9 cellular contexts compared by ENCODE assay signal in the genomic region with DNA sequence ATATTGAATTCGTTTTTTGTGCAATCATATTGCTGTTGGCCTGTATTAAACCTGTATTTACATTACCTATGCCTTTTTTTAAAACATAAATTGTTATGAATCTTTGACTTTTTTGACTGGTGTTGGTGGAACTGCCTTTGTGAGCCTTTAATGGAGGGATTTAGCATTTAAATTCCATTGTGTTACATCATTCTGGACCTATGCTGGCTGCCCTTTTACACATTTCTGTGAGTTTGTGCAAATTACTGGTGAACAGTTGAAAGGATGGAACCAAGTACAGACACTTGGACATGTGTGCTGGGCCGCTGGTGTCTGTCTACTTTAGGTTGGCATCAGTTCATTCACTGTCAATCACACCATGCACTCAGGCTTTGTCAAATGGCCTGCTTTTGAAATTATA. TPM values are rescaled to one million over a fixed set of nuclear protein-coding genes. Genes with fewer than 3 reads are reported as not detected.
DNase-seq lines count a peak whose midpoint lies in the region; ATAC-seq, FAIRE-seq and TF ChIP-seq lines count a peak whose summit lies in the region.
"Had no signal": no experiment of that assay in that cellular context is flagged by ENCODE, and none has a peak within 500 bp of the region (broad histone marks: within the 10 kb centered on the region; RNA-seq: fewer than 3 reads in every experiment).

No MANE protein-coding gene starts in this region.

- peak overlapping the region; percentile 48; the same call in 1 of the 2 replicates for H3K9ac ChIP-seq in HepG2 (ENCODE audit: insufficient read depth, low read depth, low read length)

- H3K9me3 Mint-ChIP-seq in T-helper 1 cell treated with Interleukin-12 subunit alpha and Interleukin-12 subunit beta and Interleukin-4 antibody, amounts not matched to agents 30 μg/mL and 1 μg/mL, for 36 hours = no peaks in the 10 kb centered on the region

- in situ Hi-C loops in HepG2 (cut with HindIII; ENCODE audit: extremely low pct_ligation_motif_present, low pct_unique_long_range_greater_than_20kb) = loop anchor here (25.0 kb wide), 1 partner anchor 641 kb away; a partner anchor contains a TSS

- H2AFZ ChIP-seq in HepG2 (ENCODE audit: low read length) = no peak overlapping the region

- H3K27me3 ChIP-seq in HepG2 (ENCODE audit: control insufficient read depth in 1 of 2, insufficient read depth in 2 of 2, low read length in 2 of 2) = no peaks in the 10 kb centered on the region

- WGBS in HepG2 (ENCODE audit: low lambda C conversion rate) = 59% methylated on average over 2 of the region's 2 CpGs

- no peaks in the 10 kb centered on the region for H3K9me3 ChIP-seq in HepG2 (ENCODE audit: low read length)

- TF ChIP-seq EP300 in HepG2 (IDR thresholded peaks at IDR 0.05; ENCODE audit: low read depth in 2 of 2, low read length in 2 of 2) = no peak
- TF ChIP-seq EP300 in HepG2 (CRISPR knock-in tag; IDR thresholded peaks at IDR 0.05; ENCODE audit: borderline replicate concordance) = no peak

- 0 out of 2 replicates have a peak, but pooled peaks cover 5% of the 10 kb centered on the region for H4K20me1 ChIP-seq in HepG2 (ENCODE audit: insufficient read depth, low read length)

- no TSS peak for BruUV-seq in HepG2 (replicated peaks; lab: Mats Ljungman, UMichigan)

- H3K27ac Mint-ChIP-seq in T-helper 1 cell treated with Interleukin-12 subunit alpha and Interleukin-12 subunit beta and Interleukin-4 antibody, amounts not matched to agents 30 μg/mL and 1 μg/mL, for 36 hours = no peak overlapping the region

- TF ChIP-seq CTCF in HepG2 (CRISPR knock-in tag; IDR thresholded peaks at IDR 0.05) = no peak

- peak overlapping the region; percentile 14 to 56 (median 18); a peak in 5 of 6 replicates for H3K4me3 ChIP-seq in HepG2 (replicated peaks in 1 of 3; ENCODE audit: insufficient read depth in 1 of 3, low read depth in 2 of 3, low read length in 3 of 3)

- peaks cover 5% of the 10 kb centered on the region for H3K27me3 Mint-ChIP-seq in T-helper 1 cell treated with Interleukin-12 subunit alpha and Interleukin-12 subunit beta and Interleukin-4 antibody, amounts not matched to agents 30 μg/mL and 1 μg/mL, for 36 hours (ENCODE audit: low read depth)

- DNase-seq in T-helper 1 cell (no peak), astrocyte of the hippocampus (ENCODE audit: low read depth, low spot score) (peak; percentile 41), HepG2 (ENCODE audit: low spot score) (no peak), substantia nigra (lab: John Stamatoyannopoulos, UW) (no peak), SIG-M5 (lab: John Stamatoyannopoulos, UW) (no peak), kidney tubule cell (ENCODE audit: low spot score) (no peak)
- no peak for DNase-seq in activated effector memory CD4-positive, alpha-beta T cell treated with anti-CD3 and anti-CD28 coated beads, Interleukin-2, amount 50 U/mL, for 16 hours
- DNase-seq: 8988T had no signal

- no peak for TF ChIP-seq POLR2A in HepG2 (IDR thresholded peaks at IDR 0.05; ENCODE audit: insufficient read depth in 1 of 2, low read depth in 2 of 2, low read length in 2 of 2)

- CTCF ChIA-PET in HepG2 (lab: Yijun Ruan, JAX; ENCODE audit: low intra/inter-chr PET ratio, low total read pairs) = no interaction called here

- no peak for TF ChIP-seq RAD21 in HepG2 (CRISPR knock-in tag; IDR thresholded peaks at IDR 0.05)

- H3K4me1 ChIP-seq in HepG2 (ENCODE audit: insufficient read depth, low read length) = peaks cover 41% of the 10 kb centered on the region

- POLR2A ChIA-PET in HepG2 (lab: Yijun Ruan, JAX) = no interaction called here

- H3K27ac ChIP-seq in HepG2 (ENCODE audit: extremely low read length, insufficient read depth, low read length) = no peak overlapping the region
- H3K27ac ChIP-seq in substantia nigra (ENCODE audit: low read depth, low read length, poor library complexity, severe bottlenecking) = peak overlapping the region; percentile 54

- peak overlapping the region; percentile 89 for H3K4me3 Mint-ChIP-seq in T-helper 1 cell treated with Interleukin-12 subunit alpha and Interleukin-12 subunit beta and Interleukin-4 antibody, amounts not matched to agents 30 μg/mL and 1 μg/mL, for 36 hours

- intact Hi-C loops in HepG2 (cut with micrococcal nuclease; ENCODE audit: unreplicated experiment) = loop anchor here (10.0 kb wide), 1 partner anchor 104 kb away; no protein-coding TSS in a partner anchor

- no peaks in the 10 kb centered on the region for H3K36me3 ChIP-seq in HepG2 (replicated peaks in 1 of 2; ENCODE audit: control insufficient read depth in 1 of 2, insufficient read depth in 2 of 2, low read length in 2 of 2)

- ATAC-seq in HepG2 = no peak

- H3K4me2 ChIP-seq in HepG2 (ENCODE audit: low read depth, low read length) = peak overlapping the region; percentile 82

- peaks cover 52% of the 10 kb centered on the region for H3K36me3 Mint-ChIP-seq in T-helper 1 cell treated with Interleukin-12 subunit alpha and Interleukin-12 subunit beta and Interleukin-4 antibody, amounts not matched to agents 30 μg/mL and 1 μg/mL, for 36 hours (ENCODE audit: low read depth)

- no peak for FAIRE-seq in HepG2 (lab: Jason Lieb, UNC)

- peaks cover 49% of the 10 kb centered on the region for H3K4me1 Mint-ChIP-seq in T-helper 1 cell treated with Interleukin-12 subunit alpha and Interleukin-12 subunit beta and Interleukin-4 antibody, amounts not matched to agents 30 μg/mL and 1 μg/mL, for 36 hours (ENCODE audit: low read depth)

- H3K79me2 ChIP-seq in HepG2 (ENCODE audit: insufficient read depth, low read length) = peaks cover 22% of the 10 kb centered on the region

TF ChIP-seq in HepG2, 621 proteins besides CTCF, POLR2A, EP300 and RAD21:
- TF ChIP-seq ARNTL (CRISPR knock-in tag; IDR thresholded peaks at IDR 0.05) = no peak
- TF ChIP-seq, protein P1, sequence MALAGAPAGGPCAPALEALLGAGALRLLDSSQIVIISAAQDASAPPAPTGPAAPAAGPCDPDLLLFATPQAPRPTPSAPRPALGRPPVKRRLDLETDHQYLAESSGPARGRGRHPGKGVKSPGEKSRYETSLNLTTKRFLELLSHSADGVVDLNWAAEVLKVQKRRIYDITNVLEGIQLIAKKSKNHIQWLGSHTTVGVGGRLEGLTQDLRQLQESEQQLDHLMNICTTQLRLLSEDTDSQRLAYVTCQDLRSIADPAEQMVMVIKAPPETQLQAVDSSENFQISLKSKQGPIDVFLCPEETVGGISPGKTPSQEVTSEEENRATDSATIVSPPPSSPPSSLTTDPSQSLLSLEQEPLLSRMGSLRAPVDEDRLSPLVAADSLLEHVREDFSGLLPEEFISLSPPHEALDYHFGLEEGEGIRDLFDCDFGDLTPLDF (CRISPR knock-in tag; IDR thresholded peaks at IDR 0.05) = no peak
- TF ChIP-seq, protein P2, sequence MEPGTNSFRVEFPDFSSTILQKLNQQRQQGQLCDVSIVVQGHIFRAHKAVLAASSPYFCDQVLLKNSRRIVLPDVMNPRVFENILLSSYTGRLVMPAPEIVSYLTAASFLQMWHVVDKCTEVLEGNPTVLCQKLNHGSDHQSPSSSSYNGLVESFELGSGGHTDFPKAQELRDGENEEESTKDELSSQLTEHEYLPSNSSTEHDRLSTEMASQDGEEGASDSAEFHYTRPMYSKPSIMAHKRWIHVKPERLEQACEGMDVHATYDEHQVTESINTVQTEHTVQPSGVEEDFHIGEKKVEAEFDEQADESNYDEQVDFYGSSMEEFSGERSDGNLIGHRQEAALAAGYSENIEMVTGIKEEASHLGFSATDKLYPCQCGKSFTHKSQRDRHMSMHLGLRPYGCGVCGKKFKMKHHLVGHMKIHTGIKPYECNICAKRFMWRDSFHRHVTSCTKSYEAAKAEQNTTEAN (CRISPR knock-in tag; conservative IDR thresholded peaks at IDR 0.05) = 0 out of 2 replicates have a peak, but pooled peaks have one; percentile 20
- TF ChIP-seq, protein P3, sequence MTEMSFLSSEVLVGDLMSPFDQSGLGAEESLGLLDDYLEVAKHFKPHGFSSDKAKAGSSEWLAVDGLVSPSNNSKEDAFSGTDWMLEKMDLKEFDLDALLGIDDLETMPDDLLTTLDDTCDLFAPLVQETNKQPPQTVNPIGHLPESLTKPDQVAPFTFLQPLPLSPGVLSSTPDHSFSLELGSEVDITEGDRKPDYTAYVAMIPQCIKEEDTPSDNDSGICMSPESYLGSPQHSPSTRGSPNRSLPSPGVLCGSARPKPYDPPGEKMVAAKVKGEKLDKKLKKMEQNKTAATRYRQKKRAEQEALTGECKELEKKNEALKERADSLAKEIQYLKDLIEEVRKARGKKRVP (CRISPR knock-in tag; IDR thresholded peaks at IDR 0.05) = peak in 1 of 2 experiments; percentile 60; a peak in 2 of 4 replicates
- no peak for TF ChIP-seq NFYB (CRISPR knock-in tag; IDR thresholded peaks at IDR 0.05)
- TF ChIP-seq AKAP8 (CRISPR knock-in tag; IDR thresholded peaks at IDR 0.05) = no peak

RNA-seq across cellular contexts. Expression of a gene that starts 3.4 kb away (rescaled TPM):
- total RNA-seq in HepG2 (2016; rRNA removed; fragmentation: Illumina TruSeq; extraction: Trizol) = 6.0 and 6.2 TPM in 2 replicates
- total RNA-seq in HepG2 (2016; cell fraction: cytosol; rRNA removed; fragmentation: Illumina TruSeq; extraction: Trizol; ENCODE audit: low read depth) = 0.81 and 0.88 TPM in 2 replicates
- total RNA-seq in HepG2 (2016; cell fraction: insoluble cytoplasmic fraction; rRNA removed; fragmentation: Illumina TruSeq; extraction: Trizol) = 5.6 and 5.9 TPM in 2 replicates
- total RNA-seq in HepG2 (2016; cell fraction: membrane; rRNA removed; fragmentation: Illumina TruSeq; extraction: Trizol) = 4.7 and 5.3 TPM in 2 replicates
- 5.4 and 5.5 TPM in 2 replicates for total RNA-seq in HepG2 (2016; cell fraction: nucleus; rRNA removed; fragmentation: Illumina TruSeq; extraction: Trizol)
- 2.3 and 2.7 TPM in 2 replicates for polyA plus RNA-seq in HepG2 (2011; rRNA removed)
- polyA plus RNA-seq in HepG2 (2011; cell fraction: cytosol; rRNA removed) = 2.0 and 3.0 TPM in 2 replicates
- polyA plus RNA-seq in HepG2 (2011; cell fraction: nucleus; rRNA removed) = 3.4 and 3.8 TPM in 2 replicates
- polyA plus RNA-seq in HepG2 (2012) = 2.5 and 3.2 TPM in 2 replicates
- 0.60 and 0.81 TPM in 2 replicates for polyA plus RNA-seq in HepG2 (2016; cell fraction: cytosol; fragmentation: Illumina TruSeq; extraction: Trizol; ENCODE audit: low read depth)
- 6.8 and 8.2 TPM in 2 replicates for polyA plus RNA-seq in HepG2 (2016; cell fraction: insoluble cytoplasmic fraction; fragmentation: Illumina TruSeq; extraction: Trizol; ENCODE audit: low read depth)
- polyA plus RNA-seq in HepG2 (2016; cell fraction: membrane; fragmentation: Illumina TruSeq; extraction: Trizol; ENCODE audit: low read depth) = 3.2 and 4.0 TPM in 2 replicates
- 4.1 and 5.1 TPM in 2 replicates for polyA plus RNA-seq in HepG2 (2016; cell fraction: nucleus; fragmentation: Illumina TruSeq; extraction: Trizol; ENCODE audit: insufficient read depth, low read depth)
- 6.5 and 11.0 TPM in 2 replicates for polyA minus RNA-seq in HepG2 (2011; rRNA and poly(A)+ RNA removed; ENCODE audit: low replicate concordance)
- polyA minus RNA-seq in HepG2 (2011; cell fraction: cytosol; rRNA and poly(A)+ RNA removed) = 6.8 and 6.9 TPM in 2 replicates
- polyA minus RNA-seq in HepG2 (2011; cell fraction: nucleus; rRNA and poly(A)+ RNA removed) = 10.2 and 10.8 TPM in 2 replicates
